Comparison of ENCODE assay signal across 14 cellular contexts in the genomic region with DNA sequence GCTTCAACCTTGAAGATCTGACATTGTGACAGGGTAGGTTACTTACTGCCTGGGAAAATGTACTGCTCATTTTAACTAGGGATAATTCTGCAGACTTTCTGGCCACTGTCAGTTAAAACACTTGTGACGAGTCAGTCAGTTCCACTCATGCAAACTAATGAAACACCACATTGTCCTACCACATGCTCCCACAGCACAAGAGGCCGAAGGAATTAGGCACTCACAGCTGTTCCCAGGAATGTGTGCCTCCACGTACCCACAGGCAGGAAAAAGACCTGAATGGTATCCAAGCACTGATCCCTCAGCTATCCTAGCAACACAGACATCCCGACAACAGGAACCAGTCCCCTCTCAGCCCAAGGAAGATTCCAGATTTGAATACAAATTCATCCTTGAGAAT. TPM values are rescaled to one million over a fixed set of nuclear protein-coding genes. Genes with fewer than 3 reads are reported as not detected.
A peak's percentile ranks its signal among the peaks of the same experiment; 100 is the strongest.
DNase-seq lines count a peak whose midpoint lies in the region; ATAC-seq and TF ChIP-seq lines count a peak whose summit lies in the region.
"Had no signal": no experiment of that assay in that cellular context is flagged by ENCODE, and none has a peak within 500 bp of the region (broad histone marks: within the 10 kb centered on the region; RNA-seq: fewer than 3 reads in every experiment).

No MANE protein-coding gene starts in this region.

- H3K56ac ChIP-seq in mesendoderm (ENCODE audit: low read length), result no peak overlapping the region

- no peak overlapping the region for H2BK120ac ChIP-seq in mesendoderm (ENCODE audit: low read depth, low read length)

- H3K9me3 ChIP-seq in heart left ventricle (no peaks in the 10 kb centered on the region), suprapubic skin (no peaks in the 10 kb centered on the region)
- H3K9me3 ChIP-seq: ovary had no signal

- DNase-seq in heart left ventricle, result no peak
- DNase-seq in cardiac septum (ENCODE audit: low spot score), result no peak
- DNase-seq in brain microvascular endothelial cell, result no peak
- no peak for DNase-seq in mesendoderm
- DNase-seq in suprapubic skin (ENCODE audit: low spot score in 2 of 2), result no peak
- DNase-seq in NCI-H2107 treated with DMSO at 0.1 percent for 48 hours (lab: John Stamatoyannopoulos, UW; ENCODE audit: unreplicated experiment), result no peak
- DNase-seq in activated T-helper 2 cell treated with anti-CD3 and anti-CD28 coated beads, Interferon-gamma antibody, Interleukin-2, Interleukin-4, amounts not matched to agents 10 μg/mL and 5 μg/mL and 100 μg/mL, durations not matched to agents 14 hours and 24 hours and 36 hours (ENCODE audit: low spot score), result no peak
- DNase-seq: activated effector memory CD4-positive, alpha-beta T cell treated with Interleukin-2 at 50 U/mL for 16 hours; CD4-positive, alpha-beta T cell; stimulated activated naive CD8-positive, alpha-beta T cell treated with anti-CD3 and anti-CD28 coated beads, Interleukin-15, Interleukin-2, amounts not matched to agents 100 U/mL and 50 U/mL, for 24 hours had no signal

- H3K36me3 Mint-ChIP-seq in activated T-helper 2 cell treated with anti-CD3 and anti-CD28 coated beads, Interferon-gamma antibody, Interleukin-2, Interleukin-4, amounts not matched to agents 10 μg/mL and 5 μg/mL and 100 μg/mL, durations not matched to agents 14 hours and 24 hours and 36 hours (ENCODE audit: low read depth), result peaks cover 23% of the 10 kb centered on the region

- ATAC-seq in heart left ventricle (no peak), GM21360 (IDR thresholded peaks at IDR 0.05; ENCODE audit: unreplicated experiment) (no peak)
- ATAC-seq: activated CD4-positive, CD25-positive, alpha-beta regulatory T cell treated with anti-CD3 and anti-CD28 coated beads, Interleukin-2, amount 50 U/mL, for 24 hours; stimulated activated naive CD8-positive, alpha-beta T cell treated with anti-CD3 and anti-CD28 coated beads, Interleukin-15, Interleukin-2, amounts not matched to agents 100 U/mL and 50 U/mL, for 24 hours had no signal

- H3K4me1 ChIP-seq in heart left ventricle (peaks cover 17 to 99% (median 87%) of the 10 kb centered on the region in 12 donors), mesendoderm (ENCODE audit: control insufficient read depth, low read depth, low read length) (peaks cover 31% of the 10 kb centered on the region), suprapubic skin (peaks cover 97% of the 10 kb centered on the region)

- H4K5ac ChIP-seq in mesendoderm (ENCODE audit: low read length), result no peak overlapping the region

- TF ChIP-seq POLR2A in heart left ventricle (IDR thresholded peaks at IDR 0.05), result no peak
- TF ChIP-seq POLR2A in suprapubic skin (IDR thresholded peaks at IDR 0.05), result no peak

- no peaks in the 10 kb centered on the region for H3K27me3 Mint-ChIP-seq in activated T-helper 2 cell treated with anti-CD3 and anti-CD28 coated beads, Interferon-gamma antibody, Interleukin-2, Interleukin-4, amounts not matched to agents 10 μg/mL and 5 μg/mL and 100 μg/mL, durations not matched to agents 14 hours and 24 hours and 36 hours (ENCODE audit: low read depth)

- H3K36me3 ChIP-seq in heart left ventricle (peaks cover 0 to 16% (median 0%) of the 10 kb centered on the region in 9 donors), brain microvascular endothelial cell (replicated peaks) (peaks cover 16% of the 10 kb centered on the region), mesendoderm (ENCODE audit: control insufficient read depth, insufficient read depth, low read length) (peaks cover 6% of the 10 kb centered on the region), suprapubic skin (no peaks in the 10 kb centered on the region)
- H3K36me3 ChIP-seq: ovary had no signal

- no peak overlapping the region for H3K4ac ChIP-seq in mesendoderm (ENCODE audit: low read depth, low read length)

- peak overlapping the region; percentile 70 for H3K18ac ChIP-seq in mesendoderm (ENCODE audit: low read length)

- no peak overlapping the region for H3K4me3 ChIP-seq in heart left ventricle
- H3K4me3 ChIP-seq in brain microvascular endothelial cell (ENCODE audit: low read depth, low read length), result no peak overlapping the region
- H3K4me3 ChIP-seq in mesendoderm (ENCODE audit: low read length), result no peak overlapping the region
- H3K4me3 ChIP-seq in suprapubic skin, result no peak overlapping the region
- H3K4me3 ChIP-seq: coronary artery, ovary had no signal

- in situ Hi-C loops in brain microvascular endothelial cell (cut with HindIII; ENCODE audit: low pct_ligation_motif_present, low sequenced_read_pairs), result no loop called here

- no peak overlapping the region for H3K27ac Mint-ChIP-seq in activated T-helper 2 cell treated with anti-CD3 and anti-CD28 coated beads, Interferon-gamma antibody, Interleukin-2, Interleukin-4, amounts not matched to agents 10 μg/mL and 5 μg/mL and 100 μg/mL, durations not matched to agents 14 hours and 24 hours and 36 hours
- H3K27ac Mint-ChIP-seq: CD4-positive, alpha-beta T cell had no signal

- H3K9ac ChIP-seq in mesendoderm (ENCODE audit: low read length), result no peak overlapping the region

- H3K27me3 ChIP-seq in heart left ventricle, result no peaks in the 10 kb centered on the region
- H3K27me3 ChIP-seq in brain microvascular endothelial cell (replicated peaks), result no peaks in the 10 kb centered on the region
- H3K27me3 ChIP-seq in mesendoderm (ENCODE audit: insufficient read depth, low read length, poor library complexity), result no peaks in the 10 kb centered on the region
- H3K27me3 ChIP-seq in suprapubic skin, result no peaks in the 10 kb centered on the region
- H3K27me3 ChIP-seq: ovary had no signal

- intact Hi-C loops in heart left ventricle (cut with DNase I), result no loop called here
- intact Hi-C loops in cardiac septum (cut with DNase I), result loop anchor here (5.0 kb wide), 1 partner anchor 53 kb away; no protein-coding TSS in a partner anchor
- intact Hi-C loops in activated T-helper 2 cell treated with anti-CD3 and anti-CD28 coated beads, Interferon-gamma antibody, Interleukin-2, Interleukin-4, amounts not matched to agents 10 μg/mL and 5 μg/mL and 100 μg/mL, durations not matched to agents 14 hours and 24 hours and 36 hours (cut with micrococcal nuclease), result no loop called here

- WGBS in heart left ventricle, 4 donors, result 42 to 57% (median 47%) methylated on average over 4 of the region's 4 CpGs
- WGBS in mesendoderm (ENCODE audit: extremely low coverage, insufficient coverage, low lambda C conversion rate), result no CpG with 5 or more reads among the region's 4 CpGs
- WGBS in suprapubic skin, result 72% methylated on average over 4 of the region's 4 CpGs

- no peak overlapping the region for H3K23ac ChIP-seq in mesendoderm (ENCODE audit: low read length)

- no peak overlapping the region for H3K4me3 Mint-ChIP-seq in activated T-helper 2 cell treated with anti-CD3 and anti-CD28 coated beads, Interferon-gamma antibody, Interleukin-2, Interleukin-4, amounts not matched to agents 10 μg/mL and 5 μg/mL and 100 μg/mL, durations not matched to agents 14 hours and 24 hours and 36 hours (ENCODE audit: low read depth)
- H3K4me3 Mint-ChIP-seq: CD4-positive, alpha-beta T cell had no signal

- H3K9me3 Mint-ChIP-seq in activated T-helper 2 cell treated with anti-CD3 and anti-CD28 coated beads, Interferon-gamma antibody, Interleukin-2, Interleukin-4, amounts not matched to agents 10 μg/mL and 5 μg/mL and 100 μg/mL, durations not matched to agents 14 hours and 24 hours and 36 hours, result no peaks in the 10 kb centered on the region
- H3K9me3 Mint-ChIP-seq: CD4-positive, alpha-beta T cell had no signal

- H2BK15ac ChIP-seq in mesendoderm (replicated peaks; ENCODE audit: low read depth), result no peak overlapping the region

- TF ChIP-seq EP300 in suprapubic skin (IDR thresholded peaks at IDR 0.05), result no peak

- no peak overlapping the region for H2AK5ac ChIP-seq in mesendoderm (ENCODE audit: low read length)

- H3K4me1 Mint-ChIP-seq in activated T-helper 2 cell treated with anti-CD3 and anti-CD28 coated beads, Interferon-gamma antibody, Interleukin-2, Interleukin-4, amounts not matched to agents 10 μg/mL and 5 μg/mL and 100 μg/mL, durations not matched to agents 14 hours and 24 hours and 36 hours (ENCODE audit: low read depth), result peaks cover 16% of the 10 kb centered on the region

- H3K4me2 ChIP-seq in mesendoderm (ENCODE audit: low read length), result no peak overlapping the region

- TF ChIP-seq CTCF in heart left ventricle (IDR thresholded peaks at IDR 0.05) (no peak), brain microvascular endothelial cell (IDR thresholded peaks at IDR 0.05; ENCODE audit: low read depth, low read length, missing control alignments) (no peak), suprapubic skin (IDR thresholded peaks at IDR 0.05) (no peak)

- peaks cover 47% of the 10 kb centered on the region for H3K79me2 ChIP-seq in mesendoderm (ENCODE audit: control insufficient read depth, insufficient read depth, low read length)

- peak overlapping the region in 9 of 12 donors; percentile 5 to 77 (median 60) for H3K27ac ChIP-seq in heart left ventricle
- peak overlapping the region; percentile 23 for H3K27ac ChIP-seq in brain microvascular endothelial cell
- H3K27ac ChIP-seq in mesendoderm (ENCODE audit: low read depth, low read length), result no peak overlapping the region
- peak overlapping the region; percentile 21 for H3K27ac ChIP-seq in suprapubic skin
- H3K27ac ChIP-seq: coronary artery, ovary had no signal

- H3K79me1 ChIP-seq in mesendoderm (ENCODE audit: low read length), result peaks cover 25% of the 10 kb centered on the region

- no peak overlapping the region for H4K8ac ChIP-seq in mesendoderm (ENCODE audit: low read depth, low read length)

- H2BK5ac ChIP-seq in mesendoderm (ENCODE audit: low read length), result no peak overlapping the region

RNA-seq across cellular contexts. Expression of a gene that starts 12.3 kb away (rescaled TPM):
- total RNA-seq in heart left ventricle, result 10 to 100 TPM in 8 of 9 donors, 1 to 10 TPM in 1; 7.5 to 25.0 (median 17.3) TPM
- polyA plus RNA-seq in heart left ventricle, result 1 to 10 TPM; 6.4 to 7.4 TPM
- 6.9 TPM for total RNA-seq in cardiac septum
- 23.5 TPM for polyA plus RNA-seq in mesendoderm (2013, experiment 1 of 2)
- polyA plus RNA-seq in mesendoderm (2013, experiment 2 of 2), result 23.0 TPM
- 10 to 100 TPM; 15.9 to 49.6 (median 30.8) TPM for total RNA-seq in suprapubic skin
- total RNA-seq in activated T-helper 2 cell treated with anti-CD3 and anti-CD28 coated beads, Interferon-gamma antibody, Interleukin-2, Interleukin-4, amounts not matched to agents 10 μg/mL and 5 μg/mL and 100 μg/mL, durations not matched to agents 14 hours and 24 hours and 36 hours, result 8.1 and 9.4 TPM in 2 replicates
